In the genomic region with DNA sequence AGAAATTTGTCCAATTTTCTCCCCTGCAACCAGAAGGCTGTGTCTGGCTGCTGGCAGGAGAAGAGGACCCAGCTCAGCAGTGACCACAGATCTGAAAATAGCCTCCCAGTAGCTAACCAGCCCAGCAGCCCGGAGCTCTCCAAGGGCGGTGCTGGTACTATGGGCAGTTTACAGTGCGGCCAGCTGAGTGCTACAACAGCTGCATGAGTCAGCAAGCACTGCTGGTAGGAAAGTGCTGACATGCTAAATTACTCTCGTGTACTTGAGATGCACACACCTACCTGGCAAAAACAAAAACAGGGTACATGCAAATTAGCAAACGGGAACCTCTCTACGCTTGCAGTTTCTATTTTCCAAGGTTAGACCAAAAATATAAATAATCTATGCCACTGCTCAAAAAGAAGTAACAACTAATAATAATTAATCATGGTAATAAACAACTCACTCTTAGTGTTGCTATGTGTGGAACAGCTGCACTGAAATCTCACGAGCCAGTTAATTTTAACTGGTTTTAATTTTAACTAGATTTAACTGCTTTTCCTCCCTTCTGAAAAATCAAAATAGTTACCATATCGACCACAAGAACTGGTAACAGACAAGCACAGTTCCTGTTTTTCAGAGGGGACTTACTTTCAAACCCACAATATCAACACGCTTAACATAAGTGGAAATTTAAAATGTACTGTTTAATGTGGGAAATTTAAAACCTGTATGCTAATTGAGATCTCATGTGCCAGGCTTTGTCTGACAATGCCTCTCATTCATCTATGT, we compare ENCODE assay signal across 8 cellular contexts. TPM values are rescaled to one million over a fixed set of nuclear protein-coding genes. Genes with fewer than 3 reads are reported as not detected.
A peak's percentile ranks its signal among the peaks of the same experiment; 100 is the strongest.
DNase-seq lines count a peak whose midpoint lies in the region; ATAC-seq, FAIRE-seq and TF ChIP-seq lines count a peak whose summit lies in the region.

No MANE protein-coding gene starts in this region.

- peak; percentile 61 to 67 (median 62) for ATAC-seq in T-cell (replicated peaks in 1 of 4)

- DNase-seq in GM12864 (ENCODE audit: low read depth) (peak; percentile 76), H54 (ENCODE audit: insufficient read length, low spot score) (peak; percentile 43), KG1 (lab: John Stamatoyannopoulos, UW) (peak; percentile 12), T-cell (peak in 22 of 34 experiments; percentile 21 to 63 (median 33)), breast epithelium (ENCODE audit: low spot score in 2 of 2) (peak; percentile 57 to 59), inferior parietal cortex (ENCODE audit: extremely low spot score) (peak; percentile 73), cortex of kidney (lab: John Stamatoyannopoulos, UW) (no peak)

- H3K27ac ChIP-seq in breast epithelium (peak overlapping the region in 1 of 2 donors; percentile 46), skeletal muscle tissue (ENCODE audit: low read depth, low read length) (peak overlapping the region; percentile 95)

- H3K4me3 Mint-ChIP-seq in T-cell = peak overlapping the region; percentile 78 to 90 (median 84)

- peaks cover 0 to 4% (median 3%) of the 10 kb centered on the region in 3 donors for H3K9me3 Mint-ChIP-seq in T-cell

- H3K9me3 ChIP-seq in breast epithelium (no peaks in the 10 kb centered on the region), skeletal muscle tissue (ENCODE audit: control insufficient read depth in 3 of 3, low read length in 3 of 3) (no peaks in the 10 kb centered on the region)

- FAIRE-seq in H54 (lab: Jason Lieb, UNC) = peak; percentile 86

- H3K36me3 ChIP-seq in breast epithelium (no peaks in the 10 kb centered on the region), skeletal muscle tissue (ENCODE audit: control insufficient read depth in 3 of 3, insufficient read depth in 3 of 3, low read length in 3 of 3) (no peaks in the 10 kb centered on the region)

- TF ChIP-seq CTCF in GM12864 (IDR thresholded peaks at IDR 0.05; ENCODE audit: low read depth, low read length, missing control alignments) = no peak
- no peak for TF ChIP-seq CTCF in breast epithelium (IDR thresholded peaks at IDR 0.05)

- CTCF ChIA-PET in T-cell (lab: Charles Lee) = interaction anchor here (0.6 to 2.3 kb wide), 7 partner anchors 10 to 345 kb away, joined by 3 to 16 read pairs (median 5); no protein-coding TSS in a partner anchor

- no peaks in the 10 kb centered on the region for H3K27me3 Mint-ChIP-seq in T-cell

- POLR2A ChIA-PET in T-cell (lab: Charles Lee) = interaction anchor here (0.5 to 2.1 kb wide), 7 partner anchors 10 to 111 kb away, joined by 3 to 10 read pairs (median 3); no protein-coding TSS in a partner anchor

- H3K36me3 Mint-ChIP-seq in T-cell = peaks cover 30% of the 10 kb centered on the region

- H3K9ac ChIP-seq in skeletal muscle tissue (ENCODE audit: low read depth in 1 of 3, low read length in 3 of 3) = peak overlapping the region; percentile 81 to 82 (median 82)

- intact Hi-C loops in breast epithelium (cut with DNase I; ENCODE audit: low total_unique reads) = no loop called here

- peaks cover 91 to 98% (median 92%) of the 10 kb centered on the region in 3 donors for H3K4me1 Mint-ChIP-seq in T-cell

- H3K4me3 ChIP-seq in GM12864 (ENCODE audit: low read depth, low read length) = peak overlapping the region; percentile 14; the same call in 1 of the 2 replicates
- peak overlapping the region in 2 of 3 donors; percentile 39 to 40 for H3K4me3 ChIP-seq in breast epithelium
- H3K4me3 ChIP-seq in skeletal muscle tissue (ENCODE audit: low read length in 3 of 3) = peak overlapping the region in 2 of 3 donors; percentile 30 to 59

- H3K27me3 ChIP-seq in breast epithelium (no peaks in the 10 kb centered on the region), skeletal muscle tissue (ENCODE audit: control insufficient read depth in 3 of 3, insufficient read depth in 3 of 3, low read length in 3 of 3) (no peaks in the 10 kb centered on the region)

- H3K4me1 ChIP-seq in breast epithelium (peaks cover 0 to 7% of the 10 kb centered on the region in 2 donors), skeletal muscle tissue (ENCODE audit: control insufficient read depth in 3 of 3, insufficient read depth in 3 of 3, low read length in 3 of 3) (peaks cover 27 to 38% (median 35%) of the 10 kb centered on the region in 3 donors)

- TF ChIP-seq POLR2A in H54 (IDR thresholded peaks at IDR 0.05; ENCODE audit: low read depth, low read length) (no peak), breast epithelium (IDR thresholded peaks at IDR 0.05) (no peak)

- peak overlapping the region; percentile 94 to 98 for H3K27ac Mint-ChIP-seq in T-cell

RNA-seq across cellular contexts. Expression of a gene that starts 10.8 kb away (rescaled TPM):
- total RNA-seq in T-cell = 100 to 1,000 TPM in 2 of 5 donors, 10 to 100 TPM in 3; 81.9 to 196 (median 96.7) TPM
- 10 to 100 TPM in 1 of 3 donors, 1 to 10 TPM in 2; 6.2 to 13.8 (median 7.0) TPM for total RNA-seq in breast epithelium
- total RNA-seq in skeletal muscle tissue = 3.7 TPM

Comparison
In these comparisons a context has a peak if more than half of its experiments do, and no peak if none do; other contexts are left out.
1. RNA of a gene that starts 10.8 kb away (total RNA-seq): 81.9 to 196 TPM in T-cell; 6.2 to 13.8 TPM in breast epithelium and 3.7 TPM in skeletal muscle tissue (single experiment); every median in the first group is over 4 times any median in the second.
2. Peak in every context shown above with its lines, with median percentiles within 50 percentile points of each other: H3K4me3 ChIP-seq.